In the genomic region with DNA sequence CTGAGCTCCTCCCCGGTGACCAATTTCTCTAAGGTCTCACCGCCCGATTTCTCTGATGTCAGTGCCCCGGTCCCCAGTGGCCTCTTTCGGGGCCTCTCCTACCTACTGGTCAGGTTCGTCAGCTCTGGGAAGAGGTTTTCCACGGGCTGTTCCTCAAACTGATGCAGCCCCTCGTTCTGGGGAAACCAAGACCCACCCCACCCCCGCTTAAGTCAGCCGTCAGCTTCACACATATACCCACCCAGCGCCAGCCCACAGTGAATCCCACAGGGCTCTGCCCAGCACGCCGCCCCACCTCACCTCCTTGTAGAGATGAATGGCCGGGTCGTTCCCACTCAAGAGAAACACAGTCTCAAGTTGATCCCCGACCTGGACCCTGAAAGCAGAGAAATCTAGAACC, we compare ENCODE assay signal across 2 cellular contexts.
TF ChIP-seq lines count a peak whose summit lies in the region.

No MANE protein-coding gene starts in this region.

TF ChIP-seq in GM23338, 12 proteins besides CTCF, POLR2A, EP300 and RAD21 (continues in another document):
- TF ChIP-seq, protein P1, sequence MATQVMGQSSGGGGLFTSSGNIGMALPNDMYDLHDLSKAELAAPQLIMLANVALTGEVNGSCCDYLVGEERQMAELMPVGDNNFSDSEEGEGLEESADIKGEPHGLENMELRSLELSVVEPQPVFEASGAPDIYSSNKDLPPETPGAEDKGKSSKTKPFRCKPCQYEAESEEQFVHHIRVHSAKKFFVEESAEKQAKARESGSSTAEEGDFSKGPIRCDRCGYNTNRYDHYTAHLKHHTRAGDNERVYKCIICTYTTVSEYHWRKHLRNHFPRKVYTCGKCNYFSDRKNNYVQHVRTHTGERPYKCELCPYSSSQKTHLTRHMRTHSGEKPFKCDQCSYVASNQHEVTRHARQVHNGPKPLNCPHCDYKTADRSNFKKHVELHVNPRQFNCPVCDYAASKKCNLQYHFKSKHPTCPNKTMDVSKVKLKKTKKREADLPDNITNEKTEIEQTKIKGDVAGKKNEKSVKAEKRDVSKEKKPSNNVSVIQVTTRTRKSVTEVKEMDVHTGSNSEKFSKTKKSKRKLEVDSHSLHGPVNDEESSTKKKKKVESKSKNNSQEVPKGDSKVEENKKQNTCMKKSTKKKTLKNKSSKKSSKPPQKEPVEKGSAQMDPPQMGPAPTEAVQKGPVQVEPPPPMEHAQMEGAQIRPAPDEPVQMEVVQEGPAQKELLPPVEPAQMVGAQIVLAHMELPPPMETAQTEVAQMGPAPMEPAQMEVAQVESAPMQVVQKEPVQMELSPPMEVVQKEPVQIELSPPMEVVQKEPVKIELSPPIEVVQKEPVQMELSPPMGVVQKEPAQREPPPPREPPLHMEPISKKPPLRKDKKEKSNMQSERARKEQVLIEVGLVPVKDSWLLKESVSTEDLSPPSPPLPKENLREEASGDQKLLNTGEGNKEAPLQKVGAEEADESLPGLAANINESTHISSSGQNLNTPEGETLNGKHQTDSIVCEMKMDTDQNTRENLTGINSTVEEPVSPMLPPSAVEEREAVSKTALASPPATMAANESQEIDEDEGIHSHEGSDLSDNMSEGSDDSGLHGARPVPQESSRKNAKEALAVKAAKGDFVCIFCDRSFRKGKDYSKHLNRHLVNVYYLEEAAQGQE (IDR thresholded peaks at IDR 0.05; ENCODE audit: unreplicated experiment), result no peak
- TF ChIP-seq, protein P2, sequence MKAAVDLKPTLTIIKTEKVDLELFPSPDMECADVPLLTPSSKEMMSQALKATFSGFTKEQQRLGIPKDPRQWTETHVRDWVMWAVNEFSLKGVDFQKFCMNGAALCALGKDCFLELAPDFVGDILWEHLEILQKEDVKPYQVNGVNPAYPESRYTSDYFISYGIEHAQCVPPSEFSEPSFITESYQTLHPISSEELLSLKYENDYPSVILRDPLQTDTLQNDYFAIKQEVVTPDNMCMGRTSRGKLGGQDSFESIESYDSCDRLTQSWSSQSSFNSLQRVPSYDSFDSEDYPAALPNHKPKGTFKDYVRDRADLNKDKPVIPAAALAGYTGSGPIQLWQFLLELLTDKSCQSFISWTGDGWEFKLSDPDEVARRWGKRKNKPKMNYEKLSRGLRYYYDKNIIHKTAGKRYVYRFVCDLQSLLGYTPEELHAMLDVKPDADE (IDR thresholded peaks at IDR 0.05), result no peak
- TF ChIP-seq STAT1 (IDR thresholded peaks at IDR 0.05; ENCODE audit: unreplicated experiment), result no peak
- TF ChIP-seq CREB1 (CRISPR knock-in tag; IDR thresholded peaks at IDR 0.05; ENCODE audit: low read depth), result no peak
- no peak for TF ChIP-seq NANOG (IDR thresholded peaks at IDR 0.05; ENCODE audit: borderline replicate concordance)
- TF ChIP-seq JUNB (IDR thresholded peaks at IDR 0.05; ENCODE audit: unreplicated experiment), result no peak
- TF ChIP-seq EZH2 (IDR thresholded peaks at IDR 0.05; ENCODE audit: low read depth, unreplicated experiment), result no peak
- TF ChIP-seq, protein P3, sequence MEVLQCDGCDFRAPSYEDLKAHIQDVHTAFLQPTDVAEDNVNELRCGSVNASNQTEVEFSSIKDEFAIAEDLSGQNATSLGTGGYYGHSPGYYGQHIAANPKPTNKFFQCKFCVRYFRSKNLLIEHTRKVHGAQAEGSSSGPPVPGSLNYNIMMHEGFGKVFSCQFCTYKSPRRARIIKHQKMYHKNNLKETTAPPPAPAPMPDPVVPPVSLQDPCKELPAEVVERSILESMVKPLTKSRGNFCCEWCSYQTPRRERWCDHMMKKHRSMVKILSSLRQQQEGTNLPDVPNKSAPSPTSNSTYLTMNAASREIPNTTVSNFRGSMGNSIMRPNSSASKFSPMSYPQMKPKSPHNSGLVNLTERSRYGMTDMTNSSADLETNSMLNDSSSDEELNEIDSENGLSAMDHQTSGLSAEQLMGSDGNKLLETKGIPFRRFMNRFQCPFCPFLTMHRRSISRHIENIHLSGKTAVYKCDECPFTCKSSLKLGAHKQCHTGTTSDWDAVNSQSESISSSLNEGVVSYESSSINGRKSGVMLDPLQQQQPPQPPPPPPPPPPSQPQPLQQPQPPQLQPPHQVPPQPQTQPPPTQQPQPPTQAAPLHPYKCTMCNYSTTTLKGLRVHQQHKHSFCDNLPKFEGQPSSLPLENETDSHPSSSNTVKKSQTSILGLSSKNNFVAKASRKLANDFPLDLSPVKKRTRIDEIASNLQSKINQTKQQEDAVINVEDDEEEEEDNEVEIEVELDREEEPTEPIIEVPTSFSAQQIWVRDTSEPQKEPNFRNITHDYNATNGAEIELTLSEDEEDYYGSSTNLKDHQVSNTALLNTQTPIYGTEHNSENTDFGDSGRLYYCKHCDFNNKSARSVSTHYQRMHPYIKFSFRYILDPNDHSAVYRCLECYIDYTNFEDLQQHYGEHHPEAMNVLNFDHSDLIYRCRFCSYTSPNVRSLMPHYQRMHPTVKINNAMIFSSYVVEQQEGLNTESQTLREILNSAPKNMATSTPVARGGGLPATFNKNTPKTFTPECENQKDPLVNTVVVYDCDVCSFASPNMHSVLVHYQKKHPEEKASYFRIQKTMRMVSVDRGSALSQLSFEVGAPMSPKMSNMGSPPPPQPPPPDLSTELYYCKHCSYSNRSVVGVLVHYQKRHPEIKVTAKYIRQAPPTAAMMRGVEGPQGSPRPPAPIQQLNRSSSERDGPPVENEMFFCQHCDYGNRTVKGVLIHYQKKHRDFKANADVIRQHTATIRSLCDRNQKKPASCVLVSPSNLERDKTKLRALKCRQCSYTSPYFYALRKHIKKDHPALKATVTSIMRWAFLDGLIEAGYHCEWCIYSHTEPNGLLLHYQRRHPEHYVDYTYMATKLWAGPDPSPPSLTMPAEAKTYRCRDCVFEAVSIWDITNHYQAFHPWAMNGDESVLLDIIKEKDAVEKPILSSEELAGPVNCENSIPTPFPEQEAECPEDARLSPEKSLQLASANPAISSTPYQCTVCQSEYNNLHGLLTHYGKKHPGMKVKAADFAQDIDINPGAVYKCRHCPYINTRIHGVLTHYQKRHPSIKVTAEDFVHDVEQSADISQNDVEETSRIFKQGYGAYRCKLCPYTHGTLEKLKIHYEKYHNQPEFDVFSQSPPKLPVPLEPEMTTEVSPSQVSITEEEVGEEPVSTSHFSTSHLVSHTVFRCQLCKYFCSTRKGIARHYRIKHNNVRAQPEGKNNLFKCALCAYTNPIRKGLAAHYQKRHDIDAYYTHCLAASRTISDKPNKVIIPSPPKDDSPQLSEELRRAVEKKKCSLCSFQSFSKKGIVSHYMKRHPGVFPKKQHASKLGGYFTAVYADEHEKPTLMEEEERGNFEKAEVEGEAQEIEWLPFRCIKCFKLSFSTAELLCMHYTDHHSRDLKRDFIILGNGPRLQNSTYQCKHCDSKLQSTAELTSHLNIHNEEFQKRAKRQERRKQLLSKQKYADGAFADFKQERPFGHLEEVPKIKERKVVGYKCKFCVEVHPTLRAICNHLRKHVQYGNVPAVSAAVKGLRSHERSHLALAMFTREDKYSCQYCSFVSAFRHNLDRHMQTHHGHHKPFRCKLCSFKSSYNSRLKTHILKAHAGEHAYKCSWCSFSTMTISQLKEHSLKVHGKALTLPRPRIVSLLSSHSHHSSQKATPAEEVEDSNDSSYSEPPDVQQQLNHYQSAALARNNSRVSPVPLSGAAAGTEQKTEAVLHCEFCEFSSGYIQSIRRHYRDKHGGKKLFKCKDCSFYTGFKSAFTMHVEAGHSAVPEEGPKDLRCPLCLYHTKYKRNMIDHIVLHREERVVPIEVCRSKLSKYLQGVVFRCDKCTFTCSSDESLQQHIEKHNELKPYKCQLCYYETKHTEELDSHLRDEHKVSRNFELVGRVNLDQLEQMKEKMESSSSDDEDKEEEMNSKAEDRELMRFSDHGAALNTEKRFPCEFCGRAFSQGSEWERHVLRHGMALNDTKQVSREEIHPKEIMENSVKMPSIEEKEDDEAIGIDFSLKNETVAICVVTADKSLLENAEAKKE (CRISPR knock-in tag; IDR thresholded peaks at IDR 0.05), result no peak
- no peak for TF ChIP-seq ZNF114 (CRISPR knock-in tag; IDR thresholded peaks at IDR 0.05)
- TF ChIP-seq POLR2AphosphoS5 (IDR thresholded peaks at IDR 0.05; ENCODE audit: low read depth), result no peak

TF ChIP-seq in WTC11, 78 proteins besides CTCF, POLR2A, EP300 and RAD21 (continued from another document):
- TF ChIP-seq, protein P4, sequence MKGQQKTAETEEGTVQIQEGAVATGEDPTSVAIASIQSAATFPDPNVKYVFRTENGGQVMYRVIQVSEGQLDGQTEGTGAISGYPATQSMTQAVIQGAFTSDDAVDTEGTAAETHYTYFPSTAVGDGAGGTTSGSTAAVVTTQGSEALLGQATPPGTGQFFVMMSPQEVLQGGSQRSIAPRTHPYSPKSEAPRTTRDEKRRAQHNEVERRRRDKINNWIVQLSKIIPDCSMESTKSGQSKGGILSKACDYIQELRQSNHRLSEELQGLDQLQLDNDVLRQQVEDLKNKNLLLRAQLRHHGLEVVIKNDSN (CRISPR knock-in tag; IDR thresholded peaks at IDR 0.05), result no peak
- TF ChIP-seq, protein P5, sequence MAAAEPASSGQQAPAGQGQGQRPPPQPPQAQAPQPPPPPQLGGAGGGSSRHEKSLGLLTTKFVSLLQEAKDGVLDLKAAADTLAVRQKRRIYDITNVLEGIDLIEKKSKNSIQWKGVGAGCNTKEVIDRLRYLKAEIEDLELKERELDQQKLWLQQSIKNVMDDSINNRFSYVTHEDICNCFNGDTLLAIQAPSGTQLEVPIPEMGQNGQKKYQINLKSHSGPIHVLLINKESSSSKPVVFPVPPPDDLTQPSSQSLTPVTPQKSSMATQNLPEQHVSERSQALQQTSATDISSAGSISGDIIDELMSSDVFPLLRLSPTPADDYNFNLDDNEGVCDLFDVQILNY (CRISPR knock-in tag; IDR thresholded peaks at IDR 0.05), result no peak
- TF ChIP-seq ZBTB21 (CRISPR knock-in tag; IDR thresholded peaks at IDR 0.05; ENCODE audit: borderline replicate concordance) (no peak), ZNF317 (CRISPR knock-in tag; IDR thresholded peaks at IDR 0.05; ENCODE audit: borderline replicate concordance, low read depth) (no peak), ZNF671 (CRISPR knock-in tag; IDR thresholded peaks at IDR 0.05) (no peak), TEAD4 (CRISPR knock-in tag; IDR thresholded peaks at IDR 0.05) (no peak), PRRX2 (CRISPR knock-in tag; IDR thresholded peaks at IDR 0.05) (no peak), SP1 (CRISPR knock-in tag; conservative IDR thresholded peaks at IDR 0.05) (no peak), ELF4 (CRISPR knock-in tag; IDR thresholded peaks at IDR 0.05; ENCODE audit: low read depth) (no peak), GTF2I (CRISPR knock-in tag; conservative IDR thresholded peaks at IDR 0.05) (no peak)
- TF ChIP-seq, protein P6, sequence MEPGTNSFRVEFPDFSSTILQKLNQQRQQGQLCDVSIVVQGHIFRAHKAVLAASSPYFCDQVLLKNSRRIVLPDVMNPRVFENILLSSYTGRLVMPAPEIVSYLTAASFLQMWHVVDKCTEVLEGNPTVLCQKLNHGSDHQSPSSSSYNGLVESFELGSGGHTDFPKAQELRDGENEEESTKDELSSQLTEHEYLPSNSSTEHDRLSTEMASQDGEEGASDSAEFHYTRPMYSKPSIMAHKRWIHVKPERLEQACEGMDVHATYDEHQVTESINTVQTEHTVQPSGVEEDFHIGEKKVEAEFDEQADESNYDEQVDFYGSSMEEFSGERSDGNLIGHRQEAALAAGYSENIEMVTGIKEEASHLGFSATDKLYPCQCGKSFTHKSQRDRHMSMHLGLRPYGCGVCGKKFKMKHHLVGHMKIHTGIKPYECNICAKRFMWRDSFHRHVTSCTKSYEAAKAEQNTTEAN (CRISPR knock-in tag; IDR thresholded peaks at IDR 0.05), result no peak
- TF ChIP-seq, protein P7, sequence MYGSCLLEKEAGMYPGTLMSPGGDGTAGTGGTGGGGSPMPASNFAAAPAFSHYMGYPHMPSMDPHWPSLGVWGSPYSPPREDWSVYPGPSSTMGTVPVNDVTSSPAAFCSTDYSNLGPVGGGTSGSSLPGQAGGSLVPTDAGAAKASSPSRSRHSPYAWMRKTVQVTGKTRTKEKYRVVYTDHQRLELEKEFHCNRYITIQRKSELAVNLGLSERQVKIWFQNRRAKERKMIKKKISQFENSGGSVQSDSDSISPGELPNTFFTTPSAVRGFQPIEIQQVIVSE (CRISPR knock-in tag; IDR thresholded peaks at IDR 0.05; ENCODE audit: borderline replicate concordance), result no peak
- TF ChIP-seq, protein P8, sequence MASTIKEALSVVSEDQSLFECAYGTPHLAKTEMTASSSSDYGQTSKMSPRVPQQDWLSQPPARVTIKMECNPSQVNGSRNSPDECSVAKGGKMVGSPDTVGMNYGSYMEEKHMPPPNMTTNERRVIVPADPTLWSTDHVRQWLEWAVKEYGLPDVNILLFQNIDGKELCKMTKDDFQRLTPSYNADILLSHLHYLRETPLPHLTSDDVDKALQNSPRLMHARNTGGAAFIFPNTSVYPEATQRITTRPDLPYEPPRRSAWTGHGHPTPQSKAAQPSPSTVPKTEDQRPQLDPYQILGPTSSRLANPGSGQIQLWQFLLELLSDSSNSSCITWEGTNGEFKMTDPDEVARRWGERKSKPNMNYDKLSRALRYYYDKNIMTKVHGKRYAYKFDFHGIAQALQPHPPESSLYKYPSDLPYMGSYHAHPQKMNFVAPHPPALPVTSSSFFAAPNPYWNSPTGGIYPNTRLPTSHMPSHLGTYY (CRISPR knock-in tag; IDR thresholded peaks at IDR 0.05), result no peak
- TF ChIP-seq, protein P9, sequence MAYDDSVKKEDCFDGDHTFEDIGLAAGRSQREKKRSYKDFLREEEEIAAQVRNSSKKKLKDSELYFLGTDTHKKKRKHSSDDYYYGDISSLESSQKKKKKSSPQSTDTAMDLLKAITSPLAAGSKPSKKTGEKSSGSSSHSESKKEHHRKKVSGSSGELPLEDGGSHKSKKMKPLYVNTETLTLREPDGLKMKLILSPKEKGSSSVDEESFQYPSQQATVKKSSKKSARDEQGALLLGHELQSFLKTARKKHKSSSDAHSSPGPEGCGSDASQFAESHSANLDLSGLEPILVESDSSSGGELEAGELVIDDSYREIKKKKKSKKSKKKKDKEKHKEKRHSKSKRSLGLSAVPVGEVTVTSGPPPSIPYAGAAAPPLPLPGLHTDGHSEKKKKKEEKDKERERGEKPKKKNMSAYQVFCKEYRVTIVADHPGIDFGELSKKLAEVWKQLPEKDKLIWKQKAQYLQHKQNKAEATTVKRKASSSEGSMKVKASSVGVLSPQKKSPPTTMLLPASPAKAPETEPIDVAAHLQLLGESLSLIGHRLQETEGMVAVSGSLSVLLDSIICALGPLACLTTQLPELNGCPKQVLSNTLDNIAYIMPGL (CRISPR knock-in tag; IDR thresholded peaks at IDR 0.05), result no peak
- TF ChIP-seq, protein P10, sequence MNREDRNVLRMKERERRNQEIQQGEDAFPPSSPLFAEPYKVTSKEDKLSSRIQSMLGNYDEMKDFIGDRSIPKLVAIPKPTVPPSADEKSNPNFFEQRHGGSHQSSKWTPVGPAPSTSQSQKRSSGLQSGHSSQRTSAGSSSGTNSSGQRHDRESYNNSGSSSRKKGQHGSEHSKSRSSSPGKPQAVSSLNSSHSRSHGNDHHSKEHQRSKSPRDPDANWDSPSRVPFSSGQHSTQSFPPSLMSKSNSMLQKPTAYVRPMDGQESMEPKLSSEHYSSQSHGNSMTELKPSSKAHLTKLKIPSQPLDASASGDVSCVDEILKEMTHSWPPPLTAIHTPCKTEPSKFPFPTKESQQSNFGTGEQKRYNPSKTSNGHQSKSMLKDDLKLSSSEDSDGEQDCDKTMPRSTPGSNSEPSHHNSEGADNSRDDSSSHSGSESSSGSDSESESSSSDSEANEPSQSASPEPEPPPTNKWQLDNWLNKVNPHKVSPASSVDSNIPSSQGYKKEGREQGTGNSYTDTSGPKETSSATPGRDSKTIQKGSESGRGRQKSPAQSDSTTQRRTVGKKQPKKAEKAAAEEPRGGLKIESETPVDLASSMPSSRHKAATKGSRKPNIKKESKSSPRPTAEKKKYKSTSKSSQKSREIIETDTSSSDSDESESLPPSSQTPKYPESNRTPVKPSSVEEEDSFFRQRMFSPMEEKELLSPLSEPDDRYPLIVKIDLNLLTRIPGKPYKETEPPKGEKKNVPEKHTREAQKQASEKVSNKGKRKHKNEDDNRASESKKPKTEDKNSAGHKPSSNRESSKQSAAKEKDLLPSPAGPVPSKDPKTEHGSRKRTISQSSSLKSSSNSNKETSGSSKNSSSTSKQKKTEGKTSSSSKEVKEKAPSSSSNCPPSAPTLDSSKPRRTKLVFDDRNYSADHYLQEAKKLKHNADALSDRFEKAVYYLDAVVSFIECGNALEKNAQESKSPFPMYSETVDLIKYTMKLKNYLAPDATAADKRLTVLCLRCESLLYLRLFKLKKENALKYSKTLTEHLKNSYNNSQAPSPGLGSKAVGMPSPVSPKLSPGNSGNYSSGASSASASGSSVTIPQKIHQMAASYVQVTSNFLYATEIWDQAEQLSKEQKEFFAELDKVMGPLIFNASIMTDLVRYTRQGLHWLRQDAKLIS (CRISPR knock-in tag; IDR thresholded peaks at IDR 0.05; ENCODE audit: borderline replicate concordance), result no peak
